In genomic region chr16:88743693-88744519, GRCh38 we compare ENCODE assay signal across 8 cellular contexts. TPM values are rescaled to one million over a fixed set of nuclear protein-coding genes. Genes with fewer than 3 reads are reported as not detected.
DNase-seq lines count a peak whose midpoint lies in the region; ATAC-seq, FAIRE-seq and TF ChIP-seq lines count a peak whose summit lies in the region.

No MANE protein-coding gene starts in this region.

- peak; percentile 91 for FAIRE-seq in endothelial cell of umbilical vein (lab: Jason Lieb, UNC)

- H3K36me3 ChIP-seq in endothelial cell of umbilical vein (ENCODE audit: control insufficient read depth in 2 of 2, extremely low read depth in 1 of 2, insufficient read depth in 2 of 2, low read length in 2 of 2) = peaks cover 5 to 24% of the 10 kb centered on the region in 2 experiments
- no peaks in the 10 kb centered on the region for H3K36me3 ChIP-seq in mucosa of descending colon (ENCODE audit: low read depth)

- no peak overlapping the region for H3K27ac ChIP-seq in endothelial cell of umbilical vein (ENCODE audit: insufficient read depth, low read depth, low read length)

- no peak overlapping the region for H3K9ac ChIP-seq in endothelial cell of umbilical vein (replicated peaks; ENCODE audit: extremely low read depth, insufficient read depth, low read length)

- dilution Hi-C loops in endothelial cell of umbilical vein (cut with MboI; ENCODE audit: extremely low pct_ligation_motif_present, low sequenced_read_pairs) = no loop called here

- peak; percentile 90 to 95 for TF ChIP-seq CTCF in endothelial cell of umbilical vein (IDR thresholded peaks at IDR 0.05; ENCODE audit: extremely low read depth in 1 of 2, insufficient read depth in 1 of 2, low read depth in 1 of 2, low read length in 2 of 2)
- TF ChIP-seq CTCF in mucosa of descending colon (IDR thresholded peaks at IDR 0.05) = peak; percentile 92

- H2AFZ ChIP-seq in endothelial cell of umbilical vein (ENCODE audit: low read depth, low read length) = no peak overlapping the region

- no peak for TF ChIP-seq POLR2A in endothelial cell of umbilical vein (IDR thresholded peaks at IDR 0.05; ENCODE audit: low read depth, low read length)

- BruUV-seq in endothelial cell of umbilical vein (replicated peaks; lab: Mats Ljungman, UMichigan) = no TSS peak

- ATAC-seq in mucosa of descending colon (peak; percentile 86), GM19395 (IDR thresholded peaks at IDR 0.05; ENCODE audit: unreplicated experiment) (no peak)

- H3K4me1 ChIP-seq in endothelial cell of umbilical vein (ENCODE audit: control insufficient read depth, extremely low read depth, insufficient read depth, low read length) (peaks cover 7% of the 10 kb centered on the region), mucosa of descending colon (ENCODE audit: low read depth) (peaks cover 14% of the 10 kb centered on the region)

- H3K4me2 ChIP-seq in endothelial cell of umbilical vein (ENCODE audit: insufficient read depth, low read length) = no peak overlapping the region

- CTCF ChIA-PET in endothelial cell of umbilical vein (lab: Charles Lee) = interaction anchor here (0.6 to 6.7 kb wide), 9 partner anchors 10 to 472 kb away, joined by 3 to 56 read pairs (median 4); partner anchors contain the start of genes APRT and PIEZO1

- H3K9me1 ChIP-seq in endothelial cell of umbilical vein (replicated peaks; ENCODE audit: control insufficient read depth, extremely low read depth, insufficient read depth, low read length) = no peaks in the 10 kb centered on the region

- H4K20me1 ChIP-seq in endothelial cell of umbilical vein (replicated peaks; ENCODE audit: control insufficient read depth, extremely low read depth, insufficient read depth, low read length) = no peaks in the 10 kb centered on the region

- H3K9me3 ChIP-seq in endothelial cell of umbilical vein (replicated peaks; ENCODE audit: control insufficient read depth, insufficient read depth, low read length) (no peaks in the 10 kb centered on the region), mucosa of descending colon (no peaks in the 10 kb centered on the region)

- no peak overlapping the region for H3K4me3 ChIP-seq in endothelial cell of umbilical vein (replicated peaks in 1 of 3; ENCODE audit: insufficient read depth in 1 of 3, low read depth in 1 of 3, low read length in 3 of 3)
- H3K4me3 ChIP-seq in mucosa of descending colon = no peak overlapping the region

- intact Hi-C loops in endothelial cell of umbilical vein (cut with micrococcal nuclease) = loop anchor here (1.0 to 2.0 kb wide), 3 partner anchors 41 to 473 kb away; partner anchors contain the start of genes PIEZO1 and ZNF778
- intact Hi-C loops in mucosa of descending colon (cut with DNase I, micrococcal nuclease) = loop anchor here in 1 of 2 donors (5.0 kb wide), 1 partner anchor 38 kb away; no protein-coding TSS in a partner anchor

- no peaks in the 10 kb centered on the region for H3K27me3 ChIP-seq in endothelial cell of umbilical vein (ENCODE audit: control insufficient read depth in 2 of 2, insufficient read depth in 2 of 2, low read length in 2 of 2)

- H3K79me2 ChIP-seq in endothelial cell of umbilical vein (ENCODE audit: control insufficient read depth, insufficient read depth, low read length) = peaks cover 23% of the 10 kb centered on the region

- POLR2A ChIA-PET in endothelial cell of umbilical vein (lab: Charles Lee) = no interaction called here

- DNase-seq in NCI-H345 (lab: John Stamatoyannopoulos, UW) (peak; percentile 57), NCI-H345 treated with DMSO at 0.1 percent for 48 hours (lab: John Stamatoyannopoulos, UW; ENCODE audit: unreplicated experiment) (no peak), NCI-H748 (lab: John Stamatoyannopoulos, UW; ENCODE audit: unreplicated experiment) (peak; percentile 50), endothelial cell of umbilical vein (ENCODE audit: low read depth, low spot score) (peak; percentile 62), mucosa of descending colon (peak; percentile 83 to 91 (median 89))
- peak; percentile 41 for DNase-seq in activated CD8-positive, alpha-beta memory T cell treated with anti-CD3 and anti-CD28 coated beads, Interleukin-2, amount 50 U/mL, for 24 hours (ENCODE audit: extremely low read depth)
- DNase-seq in stimulated activated CD8-positive, alpha-beta memory T cell treated with anti-CD3 and anti-CD28 coated beads, Interleukin-4, amount 100 ng/mL, for 4 hours (ENCODE audit: low read depth in 2 of 2, low spot score in 1 of 2) = peak; percentile 43 to 68

TF ChIP-seq in endothelial cell of umbilical vein, 7 proteins besides CTCF, POLR2A, EP300 and RAD21:
- TF ChIP-seq FOS (IDR thresholded peaks at IDR 0.05; ENCODE audit: borderline replicate concordance, insufficient read depth, low read length) = no peak
- TF ChIP-seq JUN (IDR thresholded peaks at IDR 0.05; ENCODE audit: borderline replicate concordance, insufficient read depth, insufficient read length, low read depth) = no peak
- no peak for TF ChIP-seq POLR2AphosphoS5 (IDR thresholded peaks at IDR 0.05; ENCODE audit: insufficient read depth, low read depth, low read length)
- no peak for TF ChIP-seq EZH2 (IDR thresholded peaks at IDR 0.05; ENCODE audit: borderline replicate concordance, low read depth, low read length, severe bottlenecking)
- no peak for TF ChIP-seq MYC (IDR thresholded peaks at IDR 0.05; ENCODE audit: low read depth, low read length)
- TF ChIP-seq MAX (IDR thresholded peaks at IDR 0.05; ENCODE audit: insufficient read depth, insufficient read length) = no peak

RNA-seq across cellular contexts. Expression of gene CTU2, which starts 37.6 kb away (rescaled TPM):
- total RNA-seq in endothelial cell of umbilical vein (33.7 and 37.5 TPM in 2 replicates), mucosa of descending colon (10 to 100 TPM in 2 of 3 donors, 1 to 10 TPM in 1; 9.6 to 16.1 (median 13.6) TPM)
- 26.1 and 30.8 TPM in 2 replicates for polyA plus RNA-seq in endothelial cell of umbilical vein
- polyA plus RNA-seq in endothelial cell of umbilical vein (2011; cell fraction: cytosol; rRNA removed) = 14.6 and 19.2 TPM in 2 replicates
- polyA plus RNA-seq in endothelial cell of umbilical vein (2011; cell fraction: nucleus; rRNA removed) = 35.9 and 36.8 TPM in 2 replicates
- polyA plus RNA-seq in endothelial cell of umbilical vein (2012) = 19.1 and 27.5 TPM in 2 replicates
- polyA minus RNA-seq in endothelial cell of umbilical vein = 11.6 and 15.6 TPM in 2 replicates
- polyA minus RNA-seq in endothelial cell of umbilical vein (2011; cell fraction: cytosol; rRNA and poly(A)+ RNA removed) = 27.9 TPM
- 10.3 and 15.4 TPM in 2 replicates for polyA minus RNA-seq in endothelial cell of umbilical vein (2011; cell fraction: nucleus; rRNA and poly(A)+ RNA removed)

RNA-seq across cellular contexts. Expression of gene RNF166, which starts 37.7 kb away (rescaled TPM):
- total RNA-seq in endothelial cell of umbilical vein = 38.8 and 41.8 TPM in 2 replicates
- 27.6 and 34.0 TPM in 2 replicates for polyA plus RNA-seq in endothelial cell of umbilical vein
- polyA plus RNA-seq in endothelial cell of umbilical vein (2011; cell fraction: cytosol; rRNA removed) = 16.0 and 25.1 TPM in 2 replicates
- 44.2 and 52.7 TPM in 2 replicates for polyA plus RNA-seq in endothelial cell of umbilical vein (2011; cell fraction: nucleus; rRNA removed)
- 15.8 and 20.0 TPM in 2 replicates for polyA plus RNA-seq in endothelial cell of umbilical vein (2012)
- polyA minus RNA-seq in endothelial cell of umbilical vein = 15.2 and 15.4 TPM in 2 replicates
- polyA minus RNA-seq in endothelial cell of umbilical vein (2011; cell fraction: cytosol; rRNA and poly(A)+ RNA removed) = 17.2 TPM
- polyA minus RNA-seq in endothelial cell of umbilical vein (2011; cell fraction: nucleus; rRNA and poly(A)+ RNA removed) = 16.2 and 22.6 TPM in 2 replicates
- total RNA-seq in mucosa of descending colon = 10 to 100 TPM in 2 of 3 donors, 1 to 10 TPM in 1; 9.5 to 22.8 (median 15.1) TPM

RNA-seq across cellular contexts. Expression of gene PIEZO1, which starts 41.1 kb away (rescaled TPM):
- total RNA-seq in endothelial cell of umbilical vein = 306 and 322 TPM in 2 replicates
- polyA plus RNA-seq in endothelial cell of umbilical vein = 298 and 393 TPM in 2 replicates
- 224 and 318 TPM in 2 replicates for polyA plus RNA-seq in endothelial cell of umbilical vein (2011; cell fraction: cytosol; rRNA removed)
- 848 and 1,004 TPM in 2 replicates for polyA plus RNA-seq in endothelial cell of umbilical vein (2011; cell fraction: nucleus; rRNA removed)
- 214 and 360 TPM in 2 replicates for polyA plus RNA-seq in endothelial cell of umbilical vein (2012)
- polyA minus RNA-seq in endothelial cell of umbilical vein = 294 and 363 TPM in 2 replicates
- 47.3 TPM for polyA minus RNA-seq in endothelial cell of umbilical vein (2011; cell fraction: cytosol; rRNA and poly(A)+ RNA removed)
- polyA minus RNA-seq in endothelial cell of umbilical vein (2011; cell fraction: nucleus; rRNA and poly(A)+ RNA removed) = 270 and 364 TPM in 2 replicates
- total RNA-seq in mucosa of descending colon = 100 to 1,000 TPM in 2 of 3 donors, 10 to 100 TPM in 1; 71.4 to 218 (median 129) TPM

RNA-seq across cellular contexts. Expression of gene SNAI3, which starts 57.6 kb away (rescaled TPM):
- total RNA-seq in endothelial cell of umbilical vein (0.18 and 0.31 TPM in 2 replicates), mucosa of descending colon (under 1 TPM; 0.28 to 0.82 (median 0.55) TPM)
- polyA plus RNA-seq in endothelial cell of umbilical vein = 0.30 and 0.38 TPM in 2 replicates
- 0.21 TPM in 1 of 2 replicates, not detected in the other for polyA plus RNA-seq in endothelial cell of umbilical vein (2011; cell fraction: cytosol; rRNA removed)
- 0.20 TPM in 1 of 2 replicates, not detected in the other for polyA plus RNA-seq in endothelial cell of umbilical vein (2011; cell fraction: nucleus; rRNA removed)
- 0.09 and 0.19 TPM in 2 replicates for polyA plus RNA-seq in endothelial cell of umbilical vein (2012)
- not detected in 2 replicates for polyA minus RNA-seq in endothelial cell of umbilical vein
- not detected for polyA minus RNA-seq in endothelial cell of umbilical vein (2011; cell fraction: cytosol; rRNA and poly(A)+ RNA removed)
- polyA minus RNA-seq in endothelial cell of umbilical vein (2011; cell fraction: nucleus; rRNA and poly(A)+ RNA removed) = 0.24 TPM in 1 of 2 replicates, not detected in the other

RNA-seq across cellular contexts. Expression of gene CDT1, which starts 59.7 kb away (rescaled TPM):
- total RNA-seq in endothelial cell of umbilical vein (26.5 and 30.6 TPM in 2 replicates), mucosa of descending colon (10 to 100 TPM in 1 of 3 donors, 1 to 10 TPM in 2; 2.9 to 20.9 (median 7.6) TPM)
- polyA plus RNA-seq in endothelial cell of umbilical vein = 15.6 and 19.3 TPM in 2 replicates
- 14.3 and 19.4 TPM in 2 replicates for polyA plus RNA-seq in endothelial cell of umbilical vein (2011; cell fraction: cytosol; rRNA removed)
- polyA plus RNA-seq in endothelial cell of umbilical vein (2011; cell fraction: nucleus; rRNA removed) = 11.5 and 12.3 TPM in 2 replicates
- 6.7 and 8.2 TPM in 2 replicates for polyA plus RNA-seq in endothelial cell of umbilical vein (2012)
- polyA minus RNA-seq in endothelial cell of umbilical vein = 5.6 and 9.8 TPM in 2 replicates
- polyA minus RNA-seq in endothelial cell of umbilical vein (2011; cell fraction: cytosol; rRNA and poly(A)+ RNA removed) = 96.4 TPM
- polyA minus RNA-seq in endothelial cell of umbilical vein (2011; cell fraction: nucleus; rRNA and poly(A)+ RNA removed) = 4.5 and 8.7 TPM in 2 replicates
